Comparison of ENCODE assay signal across 8 cellular contexts in the genomic region with DNA sequence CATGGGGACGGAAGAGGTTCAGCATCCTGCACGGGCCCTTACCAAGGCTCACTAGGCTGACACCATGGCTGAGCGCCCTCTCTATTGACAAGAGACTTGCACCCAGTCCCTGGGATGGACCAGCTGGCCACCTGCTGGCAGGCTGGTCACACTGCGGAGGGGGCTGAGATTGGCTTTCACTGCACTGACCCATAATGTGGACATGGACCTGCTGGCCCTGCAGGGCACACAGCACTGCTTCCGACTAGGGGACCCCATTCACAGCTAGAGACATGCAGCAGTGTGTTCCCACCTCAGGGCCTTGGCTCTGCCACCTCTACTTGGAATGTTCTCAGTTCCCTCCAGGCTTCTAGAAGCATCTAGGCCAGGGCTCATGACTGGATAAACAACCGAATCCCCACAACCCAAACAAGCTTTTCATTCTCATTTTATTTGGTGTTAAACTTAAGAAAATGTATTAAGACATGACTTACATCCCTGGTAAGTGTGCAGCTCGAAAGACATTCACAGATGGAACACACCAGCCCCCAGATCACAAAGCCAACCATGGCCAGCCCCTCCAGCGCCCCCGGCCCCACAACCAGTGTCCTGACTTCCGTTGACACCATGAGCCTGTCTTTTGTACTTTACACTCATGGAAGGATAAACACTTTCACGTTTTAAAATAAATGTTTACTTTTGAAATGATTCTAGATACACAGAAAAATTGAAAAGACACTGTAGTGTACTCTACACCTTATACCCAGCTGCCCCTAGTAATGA. TPM values are rescaled to one million over a fixed set of nuclear protein-coding genes. Genes with fewer than 3 reads are reported as not detected.
A peak's percentile ranks its signal among the peaks of the same experiment; 100 is the strongest.
DNase-seq lines count a peak whose midpoint lies in the region; ATAC-seq, FAIRE-seq and TF ChIP-seq lines count a peak whose summit lies in the region.

No MANE protein-coding gene starts in this region.

- in situ Hi-C loops in astrocyte of the spinal cord (cut with HindIII; ENCODE audit: low sequenced_read_pairs): no loop called here

- H3K4me2 ChIP-seq in GM23338 (no peak overlapping the region), keratinocyte (ENCODE audit: control insufficient read depth, extremely low read depth, insufficient read depth, low read depth, low read length) (no peak overlapping the region)

- H3K36me3 ChIP-seq in GM23338 (ENCODE audit: insufficient read depth): no peaks in the 10 kb centered on the region
- no peaks in the 10 kb centered on the region for H3K36me3 ChIP-seq in keratinocyte (ENCODE audit: control insufficient read depth in 2 of 2, extremely low read depth in 1 of 2, insufficient read depth in 2 of 2, low read length in 2 of 2)

- DNase-seq in AG08396 (ENCODE audit: low spot score) (peak; percentile 77), GM23338 (ENCODE audit: low spot score) (peak; percentile 61), astrocyte of the spinal cord (ENCODE audit: low read depth, low spot score) (peak; percentile 64), keratinocyte (ENCODE audit: low read depth, low spot score) (no peak)
- DNase-seq in T-helper 2 cell treated with Interferon-gamma antibody and Interleukin-4, amounts not matched to agents 5 μg/mL and 100 μg/mL, for 36 hours (ENCODE audit: low spot score): peak; percentile 45
- peak; percentile 37 to 45 for DNase-seq in stimulated activated CD4-positive, alpha-beta T cell treated with anti-CD3 and anti-CD28 coated beads, Interleukin-4, amount 100 ng/mL, for 48 hours (ENCODE audit: low read depth in 2 of 2)

- H3K4me3 ChIP-seq in GM23338 (no peak overlapping the region), astrocyte of the spinal cord (ENCODE audit: low read depth, low read length) (no peak overlapping the region), keratinocyte (ENCODE audit: control insufficient read depth in 2 of 3, extremely low read depth in 1 of 3, insufficient read depth in 2 of 3, low read depth in 1 of 3, low read length in 3 of 3) (no peak overlapping the region)

- no peaks in the 10 kb centered on the region for H3K9me3 ChIP-seq in keratinocyte (ENCODE audit: control insufficient read depth, low read depth, low read length)

- FAIRE-seq in keratinocyte (lab: Jason Lieb, UNC): no peak

- ATAC-seq in GM23338 (peak; percentile 87), GM21786 (IDR thresholded peaks at IDR 0.05; ENCODE audit: unreplicated experiment) (no peak), GM18907 (IDR thresholded peaks at IDR 0.05; ENCODE audit: unreplicated experiment) (no peak)

- no peaks in the 10 kb centered on the region for H3K27me3 ChIP-seq in GM23338 (ENCODE audit: insufficient read depth)
- no peaks in the 10 kb centered on the region for H3K27me3 ChIP-seq in keratinocyte (ENCODE audit: control insufficient read depth, extremely low read depth, insufficient read depth, low read length)

- H3K27ac Mint-ChIP-seq in GM23338: no peak overlapping the region
- no peak overlapping the region for H3K27ac Mint-ChIP-seq in T-helper 2 cell treated with Interferon-gamma antibody and Interleukin-4, amounts not matched to agents 5 μg/mL and 100 μg/mL, for 36 hours

- no peaks in the 10 kb centered on the region for H3K4me1 ChIP-seq in GM23338 (ENCODE audit: insufficient read depth)
- H3K4me1 ChIP-seq in keratinocyte (ENCODE audit: control insufficient read depth, extremely low read depth, insufficient read depth, low read length): no peaks in the 10 kb centered on the region

- H3K9me3 Mint-ChIP-seq in GM23338: no peaks in the 10 kb centered on the region
- no peaks in the 10 kb centered on the region for H3K9me3 Mint-ChIP-seq in T-helper 2 cell treated with Interferon-gamma antibody and Interleukin-4, amounts not matched to agents 5 μg/mL and 100 μg/mL, for 36 hours

- H3K9me2 ChIP-seq in GM23338 (ENCODE audit: insufficient read depth): no peaks in the 10 kb centered on the region

- peaks cover 7% of the 10 kb centered on the region for H3K27me3 Mint-ChIP-seq in GM23338 (ENCODE audit: insufficient read depth, low read depth, poor library complexity)
- no peaks in the 10 kb centered on the region for H3K27me3 Mint-ChIP-seq in T-helper 2 cell treated with Interferon-gamma antibody and Interleukin-4, amounts not matched to agents 5 μg/mL and 100 μg/mL, for 36 hours (ENCODE audit: low read depth)

- no peak overlapping the region for H3K27ac ChIP-seq in GM23338 (ENCODE audit: low read depth)
- H3K27ac ChIP-seq in keratinocyte (ENCODE audit: control insufficient read depth, insufficient read depth, low read length): no peak overlapping the region

- TF ChIP-seq CTCF in GM23338 (conservative IDR thresholded peaks at IDR 0.05; ENCODE audit: low read depth in 2 of 2) (peak; percentile 49 to 79), astrocyte of the spinal cord (IDR thresholded peaks at IDR 0.05; ENCODE audit: low read depth, low read length) (peak; percentile 92), keratinocyte (optimal IDR thresholded peaks at IDR 0.05 in 1 of 3, IDR thresholded peaks at IDR 0.05 in 1 of 3, conservative IDR thresholded peaks at IDR 0.05 in 1 of 3; ENCODE audit: extremely low read depth in 1 of 3, insufficient read depth in 2 of 3, low read length in 3 of 3) (peak; percentile 75 to 95 (median 92))

- H3K4me1 Mint-ChIP-seq in GM23338: no peaks in the 10 kb centered on the region
- no peaks in the 10 kb centered on the region for H3K4me1 Mint-ChIP-seq in T-helper 2 cell treated with Interferon-gamma antibody and Interleukin-4, amounts not matched to agents 5 μg/mL and 100 μg/mL, for 36 hours (ENCODE audit: low read depth)

- H3F3A ChIP-seq in GM23338 (replicated peaks; ENCODE audit: low read depth): no peaks in the 10 kb centered on the region

- H3K9ac ChIP-seq in keratinocyte (ENCODE audit: control insufficient read depth, extremely low read depth, insufficient read depth, low read length): no peak overlapping the region

- dilution Hi-C loops in keratinocyte (cut with MboI; ENCODE audit: extremely low pct_ligation_motif_present, low sequenced_read_pairs): no loop called here

- H3K4me3 Mint-ChIP-seq in GM23338: no peak overlapping the region
- no peak overlapping the region for H3K4me3 Mint-ChIP-seq in T-helper 2 cell treated with Interferon-gamma antibody and Interleukin-4, amounts not matched to agents 5 μg/mL and 100 μg/mL, for 36 hours

- no peaks in the 10 kb centered on the region for H3K9me1 ChIP-seq in keratinocyte (ENCODE audit: control insufficient read depth, extremely low read depth, insufficient read depth, low read length)

- no peaks in the 10 kb centered on the region for H3K36me3 Mint-ChIP-seq in GM23338 (ENCODE audit: low read depth)
- no peaks in the 10 kb centered on the region for H3K36me3 Mint-ChIP-seq in T-helper 2 cell treated with Interferon-gamma antibody and Interleukin-4, amounts not matched to agents 5 μg/mL and 100 μg/mL, for 36 hours (ENCODE audit: low read depth)

- H4K20me1 ChIP-seq in GM23338 (replicated peaks; ENCODE audit: insufficient read depth) (no peaks in the 10 kb centered on the region), keratinocyte (ENCODE audit: control insufficient read depth, extremely low read depth, insufficient read depth, low read length) (no peaks in the 10 kb centered on the region)

- H3K79me2 ChIP-seq in GM23338 (replicated peaks; ENCODE audit: insufficient read depth) (no peaks in the 10 kb centered on the region), keratinocyte (ENCODE audit: control insufficient read depth, insufficient read depth, low read length) (no peaks in the 10 kb centered on the region)

- H2AFZ ChIP-seq in GM23338: no peak overlapping the region
- H2AFZ ChIP-seq in keratinocyte (ENCODE audit: control insufficient read depth, low read length): no peak overlapping the region

RNA-seq across cellular contexts. Expression of gene SRARP, which starts 9.3 kb away (rescaled TPM):
- 0.43 TPM in 1 of 2 replicates, not detected in the other for total RNA-seq in GM23338 (2014; rRNA removed; shearing (Covaris generic))
- polyA plus RNA-seq in GM23338 (2016; fragmentation: Nextera tagmentation; extraction: Ambion mirVana) (not detected in 2 replicates), keratinocyte (not detected in 3 replicates)
- polyA plus RNA-seq in keratinocyte (2011; ENCODE audit: low read depth): not detected
- not detected in 2 replicates for polyA plus RNA-seq in keratinocyte (2011; cell fraction: cytosol; rRNA removed)
- polyA plus RNA-seq in keratinocyte (2011; cell fraction: nucleus; rRNA removed): not detected in 2 replicates
- polyA plus RNA-seq in keratinocyte (2012; ENCODE audit: low replicate concordance): not detected in 2 replicates
- 0.06 to 0.13 TPM in 2 of 3 replicates, not detected in the other for polyA minus RNA-seq in keratinocyte
- polyA minus RNA-seq in keratinocyte (2011; cell fraction: cytosol; rRNA and poly(A)+ RNA removed): not detected
- polyA minus RNA-seq in keratinocyte (2011; cell fraction: nucleus; rRNA and poly(A)+ RNA removed): not detected in 2 replicates

RNA-seq across cellular contexts. Expression of gene ZBTB17, which starts 18.9 kb away (rescaled TPM):
- total RNA-seq in GM23338 (2014; rRNA removed; shearing (Covaris generic)): 21.6 and 26.6 TPM in 2 replicates
- 21.9 and 22.5 TPM in 2 replicates for polyA plus RNA-seq in GM23338 (2016; fragmentation: Nextera tagmentation; extraction: Ambion mirVana)
- polyA plus RNA-seq in keratinocyte: 18.4 to 46.0 TPM (median 19.7 TPM) in 3 replicates
- 19.9 TPM for polyA plus RNA-seq in keratinocyte (2011; ENCODE audit: low read depth)
- polyA plus RNA-seq in keratinocyte (2011; cell fraction: cytosol; rRNA removed): 14.4 and 22.8 TPM in 2 replicates
- polyA plus RNA-seq in keratinocyte (2011; cell fraction: nucleus; rRNA removed): 54.4 and 73.4 TPM in 2 replicates
- polyA plus RNA-seq in keratinocyte (2012; ENCODE audit: low replicate concordance): 17.7 and 30.4 TPM in 2 replicates
- polyA minus RNA-seq in keratinocyte: 30.1 to 46.5 TPM (median 44.2 TPM) in 3 replicates
- polyA minus RNA-seq in keratinocyte (2011; cell fraction: cytosol; rRNA and poly(A)+ RNA removed): 45.1 TPM
- polyA minus RNA-seq in keratinocyte (2011; cell fraction: nucleus; rRNA and poly(A)+ RNA removed): 27.1 and 27.3 TPM in 2 replicates

RNA-seq across cellular contexts. Expression of gene HSPB7, which starts 23.1 kb away (rescaled TPM):
- total RNA-seq in GM23338 (2014; rRNA removed; shearing (Covaris generic)): not detected in 2 replicates
- polyA plus RNA-seq in GM23338 (2016; fragmentation: Nextera tagmentation; extraction: Ambion mirVana) (0.13 and 0.97 TPM in 2 replicates), keratinocyte (0.03 to 0.05 TPM in 2 of 3 replicates, not detected in the other)
- not detected for polyA plus RNA-seq in keratinocyte (2011; ENCODE audit: low read depth)
- polyA plus RNA-seq in keratinocyte (2011; cell fraction: cytosol; rRNA removed): not detected in 2 replicates
- not detected in 2 replicates for polyA plus RNA-seq in keratinocyte (2011; cell fraction: nucleus; rRNA removed)
- polyA plus RNA-seq in keratinocyte (2012; ENCODE audit: low replicate concordance): not detected in 2 replicates
- polyA minus RNA-seq in keratinocyte: 0.46 TPM in 1 of 3 replicates, not detected in the others
- not detected for polyA minus RNA-seq in keratinocyte (2011; cell fraction: cytosol; rRNA and poly(A)+ RNA removed)
- not detected in 2 replicates for polyA minus RNA-seq in keratinocyte (2011; cell fraction: nucleus; rRNA and poly(A)+ RNA removed)

RNA-seq across cellular contexts. Expression of gene CLCNKA, which starts 27.1 kb away (rescaled TPM):
- 0.59 TPM in 1 of 2 replicates, not detected in the other for total RNA-seq in GM23338 (2014; rRNA removed; shearing (Covaris generic))
- polyA plus RNA-seq in GM23338 (2016; fragmentation: Nextera tagmentation; extraction: Ambion mirVana) (0.50 and 0.76 TPM in 2 replicates), keratinocyte (not detected in 3 replicates)
- not detected for polyA plus RNA-seq in keratinocyte (2011; ENCODE audit: low read depth)
- not detected in 2 replicates for polyA plus RNA-seq in keratinocyte (2011; cell fraction: cytosol; rRNA removed)
- polyA plus RNA-seq in keratinocyte (2011; cell fraction: nucleus; rRNA removed): not detected in 2 replicates
- polyA plus RNA-seq in keratinocyte (2012; ENCODE audit: low replicate concordance): not detected in 2 replicates
- not detected in 3 replicates for polyA minus RNA-seq in keratinocyte
- not detected for polyA minus RNA-seq in keratinocyte (2011; cell fraction: cytosol; rRNA and poly(A)+ RNA removed)
- polyA minus RNA-seq in keratinocyte (2011; cell fraction: nucleus; rRNA and poly(A)+ RNA removed): not detected in 2 replicates

RNA-seq across cellular contexts. Expression of gene CLCNKB, which starts 48.8 kb away (rescaled TPM):
- total RNA-seq in GM23338 (2014; rRNA removed; shearing (Covaris generic)): 1.2 and 1.3 TPM in 2 replicates
- 1.6 and 1.9 TPM in 2 replicates for polyA plus RNA-seq in GM23338 (2016; fragmentation: Nextera tagmentation; extraction: Ambion mirVana)
- 0.10 TPM in 1 of 3 replicates, not detected in the others for polyA plus RNA-seq in keratinocyte
- polyA plus RNA-seq in keratinocyte (2011; ENCODE audit: low read depth): not detected
- 0.05 TPM in 1 of 2 replicates, not detected in the other for polyA plus RNA-seq in keratinocyte (2011; cell fraction: cytosol; rRNA removed)
- polyA plus RNA-seq in keratinocyte (2011; cell fraction: nucleus; rRNA removed): not detected in 2 replicates
- polyA plus RNA-seq in keratinocyte (2012; ENCODE audit: low replicate concordance): not detected in 2 replicates
- 0.16 TPM in 1 of 3 replicates, not detected in the others for polyA minus RNA-seq in keratinocyte
- polyA minus RNA-seq in keratinocyte (2011; cell fraction: cytosol; rRNA and poly(A)+ RNA removed): not detected
- not detected in 2 replicates for polyA minus RNA-seq in keratinocyte (2011; cell fraction: nucleus; rRNA and poly(A)+ RNA removed)
